Comparison of ENCODE assay signal across 1 cellular context in the genomic region with DNA sequence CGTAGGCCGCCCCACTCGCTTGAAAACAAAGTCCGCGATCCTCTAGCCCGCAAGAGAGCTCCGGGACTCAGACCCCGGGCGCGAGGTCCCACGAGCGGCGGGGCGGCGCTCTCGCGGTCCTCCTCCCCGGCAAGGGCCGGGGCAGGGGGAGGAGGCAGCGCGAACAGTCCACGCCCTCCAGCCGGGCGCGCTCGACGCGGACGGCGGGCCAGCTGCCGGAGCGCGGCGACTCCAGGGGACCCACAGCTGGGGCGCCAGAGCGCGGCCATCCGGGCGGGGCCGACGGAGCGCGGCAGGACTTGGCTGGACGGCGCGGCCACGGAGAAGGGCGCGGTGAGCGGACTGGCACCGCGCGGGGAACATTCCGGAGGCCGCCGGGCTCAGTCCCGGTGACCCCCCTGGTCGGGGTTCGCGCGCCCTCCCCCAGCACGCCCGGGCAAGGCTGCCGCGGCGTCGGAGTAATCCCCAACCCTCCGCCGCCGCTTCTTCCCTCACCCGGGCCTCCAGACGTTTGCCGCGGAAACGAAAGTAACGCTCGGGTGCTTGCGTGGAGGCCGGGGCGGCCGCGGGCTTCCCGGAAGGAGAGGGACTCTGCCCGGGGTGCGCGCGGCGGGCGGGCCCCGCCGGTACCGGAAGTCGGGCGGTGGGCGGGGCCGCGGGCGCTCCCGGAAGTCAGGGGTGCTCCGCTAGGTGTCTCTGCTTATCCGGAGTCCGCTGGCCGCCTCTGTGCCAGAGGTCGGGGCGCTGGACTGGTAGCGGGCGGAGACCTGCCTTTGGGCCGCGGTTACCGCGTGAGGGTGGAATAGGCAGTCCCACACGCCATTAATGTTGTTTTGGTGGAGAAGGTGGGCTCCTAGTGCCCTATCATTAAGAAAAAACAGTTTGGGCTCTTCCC.
TF ChIP-seq lines count a peak whose summit lies in the region.

TSS of gene RIPK1 (plus strand) at position 166 of the 895 bp plus-strand sequence. CDS start 8,330 bp downstream, outside the sequence.

TF ChIP-seq in HepG2, 621 proteins besides CTCF, POLR2A, EP300 and RAD21 (continued from another document and continues in another):
- TF ChIP-seq, protein P1, sequence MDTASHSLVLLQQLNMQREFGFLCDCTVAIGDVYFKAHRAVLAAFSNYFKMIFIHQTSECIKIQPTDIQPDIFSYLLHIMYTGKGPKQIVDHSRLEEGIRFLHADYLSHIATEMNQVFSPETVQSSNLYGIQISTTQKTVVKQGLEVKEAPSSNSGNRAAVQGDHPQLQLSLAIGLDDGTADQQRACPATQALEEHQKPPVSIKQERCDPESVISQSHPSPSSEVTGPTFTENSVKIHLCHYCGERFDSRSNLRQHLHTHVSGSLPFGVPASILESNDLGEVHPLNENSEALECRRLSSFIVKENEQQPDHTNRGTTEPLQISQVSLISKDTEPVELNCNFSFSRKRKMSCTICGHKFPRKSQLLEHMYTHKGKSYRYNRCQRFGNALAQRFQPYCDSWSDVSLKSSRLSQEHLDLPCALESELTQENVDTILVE (CRISPR knock-in tag; IDR thresholded peaks at IDR 0.05): peak; percentile 99
- TF ChIP-seq, protein P2, sequence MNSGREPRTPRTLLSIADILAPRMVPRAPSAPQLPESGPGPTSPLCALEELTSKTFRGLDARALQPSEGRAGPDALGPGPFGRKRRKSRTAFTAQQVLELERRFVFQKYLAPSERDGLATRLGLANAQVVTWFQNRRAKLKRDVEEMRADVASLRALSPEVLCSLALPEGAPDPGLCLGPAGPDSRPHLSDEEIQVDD (CRISPR knock-in tag; IDR thresholded peaks at IDR 0.05; ENCODE audit: borderline replicate concordance): peak; percentile 62; the same call in 1 of the 2 replicates
- TF ChIP-seq ADNP (CRISPR knock-in tag; IDR thresholded peaks at IDR 0.05) (no peak), AHR (CRISPR knock-in tag; IDR thresholded peaks at IDR 0.05) (0 out of 2 replicates have a peak, but pooled peaks have one; percentile 9), MLLT10 (CRISPR knock-in tag; IDR thresholded peaks at IDR 0.05) (no peak), HMGA1 (CRISPR knock-in tag; conservative IDR thresholded peaks at IDR 0.05) (no peak), ZNF737 (CRISPR knock-in tag; IDR thresholded peaks at IDR 0.05; ENCODE audit: borderline replicate concordance) (no peak), ZSCAN30 (CRISPR knock-in tag; IDR thresholded peaks at IDR 0.05) (no peak), NFE2 (CRISPR knock-in tag; IDR thresholded peaks at IDR 0.05) (no peak), HOXD1 (CRISPR knock-in tag; IDR thresholded peaks at IDR 0.05) (no peak; the same call in 1 of the 2 replicates), HNRNPK (IDR thresholded peaks at IDR 0.05; ENCODE audit: low read depth, low read length, poor library complexity, severe bottlenecking) (peak; percentile 52), ZNF253 (CRISPR knock-in tag; IDR thresholded peaks at IDR 0.05; ENCODE audit: borderline replicate concordance) (no peak), ZNF333 (CRISPR knock-in tag; IDR thresholded peaks at IDR 0.05; ENCODE audit: borderline replicate concordance) (peak; percentile 92; the same call in 1 of the 2 replicates), MIXL1 (CRISPR knock-in tag; IDR thresholded peaks at IDR 0.05) (no peak; the same call in 1 of the 2 replicates), ZNF747 (CRISPR knock-in tag; IDR thresholded peaks at IDR 0.05; ENCODE audit: borderline replicate concordance) (0 out of 2 replicates have a peak, but pooled peaks have one; percentile 45), GABPB1 (CRISPR knock-in tag; IDR thresholded peaks at IDR 0.05) (peak; percentile 94), TFAP4 (IDR thresholded peaks at IDR 0.05; ENCODE audit: borderline replicate concordance, low read depth) (peak; percentile 26; the same call in 1 of the 2 replicates), ZKSCAN5 (CRISPR knock-in tag; IDR thresholded peaks at IDR 0.05) (no peak; the same call in 1 of the 2 replicates), TCF7L2 (IDR thresholded peaks at IDR 0.05; ENCODE audit: low read depth, low read length) (no peak), SMAD9 (CRISPR knock-in tag; IDR thresholded peaks at IDR 0.05) (peak; percentile 69; the same call in 1 of the 2 replicates), CEBPB (IDR thresholded peaks at IDR 0.05; ENCODE audit: borderline replicate concordance, low read depth, low read length) (no peak), ESRRA (CRISPR knock-in tag; IDR thresholded peaks at IDR 0.05; ENCODE audit: low read depth) (no peak; the same call in 1 of the 2 replicates), ZNF230 (CRISPR knock-in tag; IDR thresholded peaks at IDR 0.05) (peak; percentile 22; the same call in 1 of the 2 replicates), ZNF572 (CRISPR knock-in tag; IDR thresholded peaks at IDR 0.05) (peak; percentile 41; the same call in 1 of the 2 replicates), TAF1 (CRISPR knock-in tag; IDR thresholded peaks at IDR 0.05) (peak; percentile 76), IKZF1 (IDR thresholded peaks at IDR 0.05) (no peak), ZNF576 (CRISPR knock-in tag; IDR thresholded peaks at IDR 0.05) (no peak; the same call in 1 of the 2 replicates), ZNF10 (CRISPR knock-in tag; IDR thresholded peaks at IDR 0.05; ENCODE audit: borderline replicate concordance, low read depth) (no peak), ZNF629 (CRISPR knock-in tag; conservative IDR thresholded peaks at IDR 0.05) (no peak; the same call in 1 of the 2 replicates), ZNF263 (CRISPR knock-in tag; IDR thresholded peaks at IDR 0.05) (peak; percentile 95), ZMYM4 (CRISPR knock-in tag; IDR thresholded peaks at IDR 0.05) (peak; percentile 84), KMT2A (CRISPR knock-in tag; IDR thresholded peaks at IDR 0.05) (peak; percentile 91), RXRB (CRISPR knock-in tag; IDR thresholded peaks at IDR 0.05; ENCODE audit: borderline replicate concordance) (peak; percentile 95), TEAD3 (CRISPR knock-in tag; optimal IDR thresholded peaks at IDR 0.05; ENCODE audit: borderline replicate concordance) (no peak), ZNF646 (CRISPR knock-in tag; IDR thresholded peaks at IDR 0.05) (no peak), ZBTB21 (CRISPR knock-in tag; IDR thresholded peaks at IDR 0.05) (no peak), CREBL2 (CRISPR knock-in tag; IDR thresholded peaks at IDR 0.05; ENCODE audit: borderline replicate concordance) (peak; percentile 92), ZNF256 (CRISPR knock-in tag; conservative IDR thresholded peaks at IDR 0.05) (no peak; the same call in 1 of the 2 replicates), ZNF724P (CRISPR knock-in tag; IDR thresholded peaks at IDR 0.05; ENCODE audit: borderline replicate concordance) (peak; percentile 59; the same call in 1 of the 2 replicates), HOXA3 (CRISPR knock-in tag; IDR thresholded peaks at IDR 0.05) (peak; percentile 77), ZNF674 (CRISPR knock-in tag; IDR thresholded peaks at IDR 0.05; ENCODE audit: low read depth) (0 out of 2 replicates have a peak, but pooled peaks have one; percentile 22)
- TF ChIP-seq, protein P3, sequence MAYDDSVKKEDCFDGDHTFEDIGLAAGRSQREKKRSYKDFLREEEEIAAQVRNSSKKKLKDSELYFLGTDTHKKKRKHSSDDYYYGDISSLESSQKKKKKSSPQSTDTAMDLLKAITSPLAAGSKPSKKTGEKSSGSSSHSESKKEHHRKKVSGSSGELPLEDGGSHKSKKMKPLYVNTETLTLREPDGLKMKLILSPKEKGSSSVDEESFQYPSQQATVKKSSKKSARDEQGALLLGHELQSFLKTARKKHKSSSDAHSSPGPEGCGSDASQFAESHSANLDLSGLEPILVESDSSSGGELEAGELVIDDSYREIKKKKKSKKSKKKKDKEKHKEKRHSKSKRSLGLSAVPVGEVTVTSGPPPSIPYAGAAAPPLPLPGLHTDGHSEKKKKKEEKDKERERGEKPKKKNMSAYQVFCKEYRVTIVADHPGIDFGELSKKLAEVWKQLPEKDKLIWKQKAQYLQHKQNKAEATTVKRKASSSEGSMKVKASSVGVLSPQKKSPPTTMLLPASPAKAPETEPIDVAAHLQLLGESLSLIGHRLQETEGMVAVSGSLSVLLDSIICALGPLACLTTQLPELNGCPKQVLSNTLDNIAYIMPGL (CRISPR knock-in tag; IDR thresholded peaks at IDR 0.05; ENCODE audit: borderline replicate concordance in 1 of 2, low read depth in 1 of 2): peak; percentile 76 to 92
- TF ChIP-seq, protein P4, sequence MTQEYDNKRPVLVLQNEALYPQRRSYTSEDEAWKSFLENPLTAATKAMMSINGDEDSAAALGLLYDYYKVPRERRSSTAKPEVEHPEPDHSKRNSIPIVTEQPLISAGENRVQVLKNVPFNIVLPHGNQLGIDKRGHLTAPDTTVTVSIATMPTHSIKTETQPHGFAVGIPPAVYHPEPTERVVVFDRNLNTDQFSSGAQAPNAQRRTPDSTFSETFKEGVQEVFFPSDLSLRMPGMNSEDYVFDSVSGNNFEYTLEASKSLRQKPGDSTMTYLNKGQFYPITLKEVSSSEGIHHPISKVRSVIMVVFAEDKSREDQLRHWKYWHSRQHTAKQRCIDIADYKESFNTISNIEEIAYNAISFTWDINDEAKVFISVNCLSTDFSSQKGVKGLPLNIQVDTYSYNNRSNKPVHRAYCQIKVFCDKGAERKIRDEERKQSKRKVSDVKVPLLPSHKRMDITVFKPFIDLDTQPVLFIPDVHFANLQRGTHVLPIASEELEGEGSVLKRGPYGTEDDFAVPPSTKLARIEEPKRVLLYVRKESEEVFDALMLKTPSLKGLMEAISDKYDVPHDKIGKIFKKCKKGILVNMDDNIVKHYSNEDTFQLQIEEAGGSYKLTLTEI (CRISPR knock-in tag; conservative IDR thresholded peaks at IDR 0.05): no peak
- TF ChIP-seq, protein P5, sequence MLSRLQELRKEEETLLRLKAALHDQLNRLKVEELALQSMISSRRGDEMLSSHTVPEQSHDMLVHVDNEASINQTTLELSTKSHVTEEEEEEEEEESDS (CRISPR knock-in tag; IDR thresholded peaks at IDR 0.05; ENCODE audit: borderline replicate concordance): no peak
- TF ChIP-seq, protein P6, sequence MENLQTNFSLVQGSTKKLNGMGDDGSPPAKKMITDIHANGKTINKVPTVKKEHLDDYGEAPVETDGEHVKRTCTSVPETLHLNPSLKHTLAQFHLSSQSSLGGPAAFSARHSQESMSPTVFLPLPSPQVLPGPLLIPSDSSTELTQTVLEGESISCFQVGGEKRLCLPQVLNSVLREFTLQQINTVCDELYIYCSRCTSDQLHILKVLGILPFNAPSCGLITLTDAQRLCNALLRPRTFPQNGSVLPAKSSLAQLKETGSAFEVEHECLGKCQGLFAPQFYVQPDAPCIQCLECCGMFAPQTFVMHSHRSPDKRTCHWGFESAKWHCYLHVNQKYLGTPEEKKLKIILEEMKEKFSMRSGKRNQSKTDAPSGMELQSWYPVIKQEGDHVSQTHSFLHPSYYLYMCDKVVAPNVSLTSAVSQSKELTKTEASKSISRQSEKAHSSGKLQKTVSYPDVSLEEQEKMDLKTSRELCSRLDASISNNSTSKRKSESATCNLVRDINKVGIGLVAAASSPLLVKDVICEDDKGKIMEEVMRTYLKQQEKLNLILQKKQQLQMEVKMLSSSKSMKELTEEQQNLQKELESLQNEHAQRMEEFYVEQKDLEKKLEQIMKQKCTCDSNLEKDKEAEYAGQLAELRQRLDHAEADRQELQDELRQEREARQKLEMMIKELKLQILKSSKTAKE (CRISPR knock-in tag; IDR thresholded peaks at IDR 0.05; ENCODE audit: borderline replicate concordance): no peak; the same call in 1 of the 2 replicates
